In genomic region chr3:26704736-26705135, GRCh38 we compare ENCODE assay signal across 25 cellular contexts.
"Had no signal": no experiment of that assay in that cellular context is flagged by ENCODE, and none has a peak within 500 bp of the region (broad histone marks: within the 10 kb centered on the region; RNA-seq: fewer than 3 reads in every experiment).

No MANE protein-coding gene starts in this region.

- H3K4me2 ChIP-seq: hepatocyte had no signal

- H3K36me3 ChIP-seq: colonic mucosa, esophagus muscularis mucosa, esophagus squamous epithelium, gastrocnemius medialis, gastroesophageal sphincter, heart left ventricle, heart right ventricle had no signal

- H3K27me3 ChIP-seq: colonic mucosa, dorsolateral prefrontal cortex, esophagus muscularis mucosa, esophagus squamous epithelium, foreskin keratinocyte, gastrocnemius medialis, gastroesophageal sphincter, heart right ventricle, hepatocyte had no signal

- DNase-seq: colonic mucosa; cortex of kidney; dermis blood vessel endothelial cell; dorsolateral prefrontal cortex; effector CD4-positive, alpha-beta T cell; effector CD8-positive, alpha-beta T cell; effector memory CD4-positive, alpha-beta T cell; effector memory CD8-positive, alpha-beta T cell; endodermal cell; erythroblast; esophagus squamous epithelium; foreskin fibroblast; foreskin keratinocyte; foreskin melanocyte; gastrocnemius medialis; glutamatergic neuron; head of caudate nucleus; heart left ventricle; heart right ventricle had no signal

- H3K4me1 ChIP-seq: colonic mucosa, esophagus muscularis mucosa, esophagus squamous epithelium, foreskin keratinocyte, gastrocnemius medialis, gastroesophageal sphincter, heart left ventricle, heart right ventricle had no signal

- H3K4me3 ChIP-seq: colonic mucosa, coronary artery, dorsolateral prefrontal cortex, esophagus muscularis mucosa, esophagus squamous epithelium, gastrocnemius medialis, gastroesophageal sphincter, heart left ventricle, heart right ventricle, hepatocyte had no signal

- H3K27ac ChIP-seq: colonic mucosa, coronary artery, dorsolateral prefrontal cortex, epithelial cell of prostate, esophagus muscularis mucosa, esophagus squamous epithelium, foreskin keratinocyte, gastrocnemius medialis, gastroesophageal sphincter, heart left ventricle, heart right ventricle, hepatocyte had no signal

- H2AFZ ChIP-seq: hepatocyte had no signal

- H3K79me2 ChIP-seq: hepatocyte had no signal

- ATAC-seq: effector memory CD8-positive, alpha-beta T cell; esophagus mucosa; foreskin keratinocyte; gastrocnemius medialis; gastroesophageal sphincter; heart left ventricle; heart right ventricle had no signal

- H3K9me3 ChIP-seq: colonic mucosa, esophagus muscularis mucosa, esophagus squamous epithelium, gastrocnemius medialis, gastroesophageal sphincter, heart left ventricle, heart right ventricle had no signal
